Comparison of ENCODE assay signal across 14 cellular contexts in the genomic region with DNA sequence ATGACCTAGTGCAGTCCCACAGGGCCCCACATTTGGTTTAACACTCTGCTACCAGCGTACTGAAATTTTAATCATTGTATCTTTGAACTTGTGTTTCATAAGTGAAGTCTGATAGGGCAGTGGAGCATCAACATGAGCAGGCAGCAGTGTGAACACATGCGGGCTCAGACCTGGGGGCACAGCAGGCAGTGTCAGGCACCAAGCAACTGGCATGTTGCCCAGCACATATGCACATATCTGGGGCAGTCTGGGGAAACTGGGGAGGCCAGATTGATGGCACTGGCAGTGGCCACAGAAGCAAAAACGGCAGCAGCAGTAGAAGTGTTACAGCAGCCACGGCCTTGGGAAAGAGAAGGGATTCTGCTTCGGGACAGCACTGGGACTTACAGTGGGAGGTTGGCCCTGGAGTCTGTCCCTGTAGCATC.
DNase-seq lines count a peak whose midpoint lies in the region; ATAC-seq and TF ChIP-seq lines count a peak whose summit lies in the region.
"Had no signal": no experiment of that assay in that cellular context is flagged by ENCODE, and none has a peak within 500 bp of the region (broad histone marks: within the 10 kb centered on the region; RNA-seq: fewer than 3 reads in every experiment).

No MANE protein-coding gene starts in this region.

- no peaks in the 10 kb centered on the region for H3K27me3 Mint-ChIP-seq in nephron (ENCODE audit: low read depth)
- peaks cover 4% of the 10 kb centered on the region for H3K27me3 Mint-ChIP-seq in activated T-helper 17 cell treated with anti-CD3 and anti-CD28 coated beads, Interleukin-2, amount 50 U/mL, for 72 hours

- no peak overlapping the region for H3K4me3 ChIP-seq in choroid plexus epithelial cell (ENCODE audit: low read depth, low read length)

- no peak overlapping the region for H3K4me3 Mint-ChIP-seq in nephron
- no peak overlapping the region for H3K4me3 Mint-ChIP-seq in activated T-helper 17 cell treated with anti-CD3 and anti-CD28 coated beads, Interleukin-2, amount 50 U/mL, for 72 hours
- H3K4me3 Mint-ChIP-seq: activated CD4-positive, alpha-beta T cell treated with anti-CD3 and anti-CD28 coated beads for 36 hours; activated T-cell treated with anti-CD3 and anti-CD28 coated beads, Interleukin-2, amount 50 U/mL, for 24 hours had no signal

- TF ChIP-seq CTCF in choroid plexus epithelial cell (conservative IDR thresholded peaks at IDR 0.05; ENCODE audit: low read depth, low read length), result no peak
- TF ChIP-seq CTCF in nephron (IDR thresholded peaks at IDR 0.05; ENCODE audit: unreplicated experiment in 3 of 3), result no peak

- peak; percentile 41 for DNase-seq in Ammon's horn (ENCODE audit: low spot score)
- DNase-seq in NCI-H2171 (lab: John Stamatoyannopoulos, UW), result peak; percentile 23
- peak; percentile 24 for DNase-seq in choroid plexus epithelial cell (ENCODE audit: low read depth)
- no peak for DNase-seq in activated CD4-positive, alpha-beta T cell treated with anti-CD3 and anti-CD28 coated beads, Interleukin-2, amount 50 U/mL, for 4 hours
- no peak for DNase-seq in activated CD4-positive, CD25-positive, alpha-beta regulatory T cell (lab: John Stamatoyannopoulos, UW)
- DNase-seq: activated CD4-positive, alpha-beta T cell treated with anti-CD3 and anti-CD28 coated beads for 36 hours; activated T-cell treated with anti-CD3 and anti-CD28 coated beads, Interleukin-2, amount 50 U/mL, for 24 hours; dermis blood vessel endothelial cell; KG1; NCI-H1436 treated with DMSO at 0.1 percent for 48 hours had no signal

- peak overlapping the region; percentile 0 to 64 (median 23) for H3K27ac Mint-ChIP-seq in nephron
- H3K27ac Mint-ChIP-seq in activated T-helper 17 cell treated with anti-CD3 and anti-CD28 coated beads, Interleukin-2, amount 50 U/mL, for 72 hours, result no peak overlapping the region
- H3K27ac Mint-ChIP-seq: activated CD4-positive, alpha-beta T cell treated with anti-CD3 and anti-CD28 coated beads for 36 hours; activated T-cell treated with anti-CD3 and anti-CD28 coated beads, Interleukin-2, amount 50 U/mL, for 24 hours; progenitor cell of endocrine pancreas had no signal

- peaks cover 14% of the 10 kb centered on the region for H3K4me1 Mint-ChIP-seq in nephron
- no peaks in the 10 kb centered on the region for H3K4me1 Mint-ChIP-seq in activated T-helper 17 cell treated with anti-CD3 and anti-CD28 coated beads, Interleukin-2, amount 50 U/mL, for 72 hours
- H3K4me1 Mint-ChIP-seq: activated CD4-positive, alpha-beta T cell treated with anti-CD3 and anti-CD28 coated beads for 36 hours had no signal

- H3K9me3 Mint-ChIP-seq in nephron, result no peaks in the 10 kb centered on the region
- H3K9me3 Mint-ChIP-seq in activated T-helper 17 cell treated with anti-CD3 and anti-CD28 coated beads, Interleukin-2, amount 50 U/mL, for 72 hours, result no peaks in the 10 kb centered on the region
- H3K9me3 Mint-ChIP-seq: activated T-cell treated with anti-CD3 and anti-CD28 coated beads, Interleukin-2, amount 50 U/mL, for 24 hours had no signal

- no peak for ATAC-seq in activated T-helper 17 cell treated with anti-CD3 and anti-CD28 coated beads, Interleukin-2, amount 50 U/mL, for 72 hours (replicated peaks)
- ATAC-seq in HG02870 (IDR thresholded peaks at IDR 0.05; ENCODE audit: unreplicated experiment), result no peak
- ATAC-seq: activated CD4-positive, alpha-beta T cell treated with anti-CD3 and anti-CD28 coated beads for 36 hours had no signal

- no peaks in the 10 kb centered on the region for H3K36me3 Mint-ChIP-seq in nephron (ENCODE audit: low read depth)
- no peaks in the 10 kb centered on the region for H3K36me3 Mint-ChIP-seq in activated T-helper 17 cell treated with anti-CD3 and anti-CD28 coated beads, Interleukin-2, amount 50 U/mL, for 72 hours (ENCODE audit: low read depth)

Comparison
In these comparisons a context has a peak if more than half of its experiments do, and no peak if none do; other contexts are left out.
1. DNase-seq: peak in Ammon's horn (single experiment), NCI-H2171 (single experiment) and choroid plexus epithelial cell (single experiment); none in activated CD4-positive, alpha-beta T cell treated with anti-CD3 and anti-CD28 coated beads, Interleukin-2, amount 50 U/mL, for 4 hours (0 of 2) and activated CD4-positive, CD25-positive, alpha-beta regulatory T cell (0 of 4).